In the genomic region with DNA sequence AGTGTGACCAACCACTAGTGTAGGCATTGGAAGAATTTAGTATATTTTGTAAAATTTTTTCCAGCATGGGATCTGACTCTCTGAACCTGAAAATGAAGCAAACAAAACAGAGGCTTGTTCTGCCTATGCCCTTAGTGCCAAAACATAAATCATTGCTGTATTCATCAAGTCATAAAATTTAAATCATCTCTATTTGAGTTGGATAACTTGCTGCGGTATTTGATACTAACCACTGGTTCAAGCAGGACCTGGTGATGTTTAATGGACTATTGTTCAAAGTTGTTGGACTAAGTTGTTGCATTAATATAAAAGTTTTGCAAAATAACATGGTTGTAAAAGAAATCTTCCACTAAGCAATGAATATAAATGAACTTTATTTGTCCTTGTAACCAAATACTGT, we compare ENCODE assay signal across 21 cellular contexts.
"Had no signal": no experiment of that assay in that cellular context is flagged by ENCODE, and none has a peak within 500 bp of the region (broad histone marks: within the 10 kb centered on the region; RNA-seq: fewer than 3 reads in every experiment).

No MANE protein-coding gene starts in this region.

- H3K4me1 ChIP-seq: foreskin keratinocyte had no signal

- ATAC-seq: activated CD8-positive, alpha-beta T cell treated with anti-CD3 and anti-CD28 coated beads for 36 hours; foreskin keratinocyte; left lobe of liver; stimulated activated naive CD8-positive, alpha-beta T cell treated with anti-CD3 and anti-CD28 coated beads, Interleukin-15, amount 100 ng/mL, for 72 hours had no signal

- H3K4me3 ChIP-seq: dorsolateral prefrontal cortex, lung, suprapubic skin, vagina had no signal

- DNase-seq: activated CD4-positive, alpha-beta T cell treated with anti-CD3 and anti-CD28 coated beads, Interleukin-2, amount 10 ng/mL, durations not matched to agents 24 days and 14 days; activated CD4-positive, CD25-positive, alpha-beta regulatory T cell; activated CD8-positive, alpha-beta T cell treated with anti-CD3 and anti-CD28 coated beads for 36 hours; activated naive CD4-positive, alpha-beta T cell treated with Interleukin-2 at 50 U/mL for 16 hours; activated naive CD8-positive, alpha-beta T cell treated with anti-CD3 and anti-CD28 coated beads, Interleukin-2, amount 10 ng/mL, durations not matched to agents 7 days and 5 days; activated T-cell treated with anti-CD3 and anti-CD28 coated beads, Interleukin-2, amount 50 U/mL, for 1 hour; anterior cingulate cortex; caudate nucleus; dorsolateral prefrontal cortex; foreskin keratinocyte; glutamatergic neuron; hypothalamus; nephron progenitor cell; occipital lobe; posterior cingulate gyrus; stimulated activated naive CD8-positive, alpha-beta T cell treated with anti-CD3 and anti-CD28 coated beads, Interleukin-15, amount 100 ng/mL, for 72 hours; T1000 had no signal

- H3K27me3 ChIP-seq: dorsolateral prefrontal cortex, foreskin keratinocyte, suprapubic skin, vagina had no signal

- H3K36me3 ChIP-seq: suprapubic skin, vagina had no signal

- H3K9me3 ChIP-seq: suprapubic skin, vagina had no signal

- H3K27ac ChIP-seq: dorsolateral prefrontal cortex, foreskin keratinocyte, suprapubic skin, vagina had no signal
